Comparison of ENCODE assay signal across 20 cellular contexts in genomic region chrY:7263773-7264172, GRCh38.
DNase-seq lines count a peak whose midpoint lies in the region; ATAC-seq lines count a peak whose summit lies in the region.
"Had no signal": no experiment of that assay in that cellular context is flagged by ENCODE, and none has a peak within 500 bp of the region (broad histone marks: within the 10 kb centered on the region; RNA-seq: fewer than 3 reads in every experiment).

No MANE protein-coding gene starts in this region.

- no peak overlapping the region for H3K27ac Mint-ChIP-seq in stimulated activated naive CD8-positive, alpha-beta T cell treated with anti-CD3 and anti-CD28 coated beads, Interleukin-15, amount 100 ng/mL, for 72 hours
- H3K27ac Mint-ChIP-seq in central memory CD8-positive, alpha-beta T cell (ENCODE audit: low read depth): no peak overlapping the region
- H3K27ac Mint-ChIP-seq: CD8-positive, alpha-beta T cell; IgD-negative memory B cell had no signal

- no peak overlapping the region for H2BK120ac ChIP-seq in mesendoderm (ENCODE audit: low read depth, low read length)

- H3K36me3 Mint-ChIP-seq in central memory CD8-positive, alpha-beta T cell (ENCODE audit: insufficient read depth): peaks cover 2% of the 10 kb centered on the region
- H3K36me3 Mint-ChIP-seq: CD8-positive, alpha-beta T cell; IgD-negative memory B cell had no signal

- H4K8ac ChIP-seq in mesendoderm (ENCODE audit: low read depth, low read length): peak overlapping the region; percentile 81

- H3K4me2 ChIP-seq in mesendoderm (ENCODE audit: low read length): no peak overlapping the region
- H3K4me2 ChIP-seq: A549, KMS-11 had no signal

- no peak overlapping the region for H3K4me3 Mint-ChIP-seq in stimulated activated naive CD8-positive, alpha-beta T cell treated with anti-CD3 and anti-CD28 coated beads, Interleukin-15, amount 100 ng/mL, for 72 hours
- H3K4me3 Mint-ChIP-seq in central memory CD8-positive, alpha-beta T cell: no peak overlapping the region
- H3K4me3 Mint-ChIP-seq: CD8-positive, alpha-beta T cell; IgD-negative memory B cell had no signal

- no peak overlapping the region for H3K9ac ChIP-seq in mesendoderm (ENCODE audit: low read length)
- H3K9ac ChIP-seq: KMS-11 had no signal

- no peak overlapping the region for H3K27ac ChIP-seq in mesendoderm (ENCODE audit: low read depth, low read length)
- H3K27ac ChIP-seq: A549, HL-60, KMS-11 had no signal

- H3K4me1 ChIP-seq in mesendoderm (ENCODE audit: control insufficient read depth, low read depth, low read length): no peaks in the 10 kb centered on the region
- H3K4me1 ChIP-seq: A549, Caco-2 had no signal

- no peak overlapping the region for H3K4me3 ChIP-seq in mesendoderm (ENCODE audit: low read length)
- H3K4me3 ChIP-seq: A549 had no signal

- no peaks in the 10 kb centered on the region for H3K9me3 Mint-ChIP-seq in stimulated activated naive CD8-positive, alpha-beta T cell treated with anti-CD3 and anti-CD28 coated beads, Interleukin-15, amount 100 ng/mL, for 72 hours
- H3K9me3 Mint-ChIP-seq in central memory CD8-positive, alpha-beta T cell: no peaks in the 10 kb centered on the region
- H3K9me3 Mint-ChIP-seq: CD8-positive, alpha-beta T cell; IgD-negative memory B cell had no signal

- no peaks in the 10 kb centered on the region for H3K27me3 Mint-ChIP-seq in stimulated activated naive CD8-positive, alpha-beta T cell treated with anti-CD3 and anti-CD28 coated beads, Interleukin-15, amount 100 ng/mL, for 72 hours
- H3K27me3 Mint-ChIP-seq in central memory CD8-positive, alpha-beta T cell: no peaks in the 10 kb centered on the region
- H3K27me3 Mint-ChIP-seq: IgD-negative memory B cell had no signal

- peaks cover 4% of the 10 kb centered on the region for H3K4me1 Mint-ChIP-seq in stimulated activated naive CD8-positive, alpha-beta T cell treated with anti-CD3 and anti-CD28 coated beads, Interleukin-15, amount 100 ng/mL, for 72 hours
- H3K4me1 Mint-ChIP-seq in central memory CD8-positive, alpha-beta T cell: peaks cover 14% of the 10 kb centered on the region
- H3K4me1 Mint-ChIP-seq: IgD-negative memory B cell had no signal

- H3K79me1 ChIP-seq in mesendoderm (ENCODE audit: low read length): no peaks in the 10 kb centered on the region

- peak in 1 of 2 donors; percentile 28 for DNase-seq in stimulated activated naive CD8-positive, alpha-beta T cell treated with anti-CD3 and anti-CD28 coated beads, Interleukin-15, amount 100 ng/mL, for 72 hours
- no peak for DNase-seq in stimulated activated naive CD8-positive, alpha-beta T cell treated with anti-CD3 and anti-CD28 coated beads, Interleukin-15, Interleukin-2, amounts not matched to agents 100 U/mL and 50 U/mL, for 24 hours
- DNase-seq in central memory CD8-positive, alpha-beta T cell (ENCODE audit: low spot score in 2 of 2): no peak
- no peak for DNase-seq in mesendoderm
- DNase-seq in NCI-H748 (lab: John Stamatoyannopoulos, UW; ENCODE audit: unreplicated experiment): no peak
- DNase-seq in SIG-M5 (lab: John Stamatoyannopoulos, UW): no peak
- DNase-seq: C1 segment of cervical spinal cord; Caco-2; CD8-positive, alpha-beta T cell; MM.1S; NCI-H2029 treated with DMSO at 0.1 percent for 48 hours; NCI-H446 treated with DMSO at 0.1 percent for 48 hours; NCI-H526; Right ventricle myocardium superior; RPMI8226 had no signal

- no peaks in the 10 kb centered on the region for H3K36me3 ChIP-seq in mesendoderm (ENCODE audit: control insufficient read depth, insufficient read depth, low read length)

- ATAC-seq in stimulated activated naive CD8-positive, alpha-beta T cell treated with anti-CD3 and anti-CD28 coated beads, Interleukin-15, amount 100 ng/mL, for 72 hours: peak; percentile 84
- no peak for ATAC-seq in stimulated activated naive CD8-positive, alpha-beta T cell treated with anti-CD3 and anti-CD28 coated beads, Interleukin-15, Interleukin-2, amounts not matched to agents 100 U/mL and 50 U/mL, for 24 hours
- peak; percentile 68 for ATAC-seq in central memory CD8-positive, alpha-beta T cell (replicated peaks; ENCODE audit: extremely low read depth, poor library complexity, severe bottlenecking)
- ATAC-seq in GM18868 (IDR thresholded peaks at IDR 0.05; ENCODE audit: unreplicated experiment): no peak
- ATAC-seq: A549; CD8-positive, alpha-beta T cell had no signal

- H3K4ac ChIP-seq in mesendoderm (ENCODE audit: low read depth, low read length): no peak overlapping the region

- no peak overlapping the region for H3K56ac ChIP-seq in mesendoderm (ENCODE audit: low read length)

- H4K5ac ChIP-seq in mesendoderm (ENCODE audit: low read length): no peak overlapping the region

- no peaks in the 10 kb centered on the region for H3K27me3 ChIP-seq in mesendoderm (ENCODE audit: insufficient read depth, low read length, poor library complexity)

- H2BK15ac ChIP-seq in mesendoderm (replicated peaks; ENCODE audit: low read depth): no peak overlapping the region

- H2AK5ac ChIP-seq in mesendoderm (ENCODE audit: low read length): no peak overlapping the region

- WGBS in mesendoderm (ENCODE audit: extremely low coverage, insufficient coverage, low lambda C conversion rate): no CpG with 5 or more reads among the region's 29 CpGs

- H2BK5ac ChIP-seq in mesendoderm (ENCODE audit: low read length): no peak overlapping the region

- no peaks in the 10 kb centered on the region for H3K79me2 ChIP-seq in mesendoderm (ENCODE audit: control insufficient read depth, insufficient read depth, low read length)

- H3K18ac ChIP-seq in mesendoderm (ENCODE audit: low read length): peak overlapping the region; percentile 39

- no peak overlapping the region for H3K23ac ChIP-seq in mesendoderm (ENCODE audit: low read length)

Comparison
In these comparisons a context has a peak if more than half of its experiments do, and no peak if none do; other contexts are left out.
1. ATAC-seq: peak in stimulated activated naive CD8-positive, alpha-beta T cell treated with anti-CD3 and anti-CD28 coated beads, Interleukin-15, amount 100 ng/mL, for 72 hours (single experiment) and central memory CD8-positive, alpha-beta T cell (single experiment); none in stimulated activated naive CD8-positive, alpha-beta T cell treated with anti-CD3 and anti-CD28 coated beads, Interleukin-15, Interleukin-2, amounts not matched to agents 100 U/mL and 50 U/mL, for 24 hours (single experiment) and GM18868 (single experiment).